Comparison of ENCODE assay signal across 8 cellular contexts in genomic region chr19:52961981-52962380, GRCh38. TPM values are rescaled to one million over a fixed set of nuclear protein-coding genes. Genes with fewer than 3 reads are reported as not detected.
DNase-seq lines count a peak whose midpoint lies in the region; ATAC-seq and TF ChIP-seq lines count a peak whose summit lies in the region.

No MANE protein-coding gene starts in this region.

- H3K9me3 Mint-ChIP-seq in T-helper 1 cell treated with Interleukin-12 subunit alpha and Interleukin-12 subunit beta and Interleukin-4 antibody, amounts not matched to agents 30 μg/mL and 1 μg/mL, for 36 hours = peaks cover 40% of the 10 kb centered on the region
- peaks cover 35% of the 10 kb centered on the region for H3K9me3 Mint-ChIP-seq in activated naive CD8-positive, alpha-beta T cell treated with anti-CD3 and anti-CD28 coated beads for 36 hours

- peak overlapping the region; percentile 79 to 88 for H3K27ac ChIP-seq in thoracic aorta

- H3K27me3 Mint-ChIP-seq in T-helper 1 cell treated with Interleukin-12 subunit alpha and Interleukin-12 subunit beta and Interleukin-4 antibody, amounts not matched to agents 30 μg/mL and 1 μg/mL, for 36 hours (ENCODE audit: low read depth) = no peaks in the 10 kb centered on the region
- H3K27me3 Mint-ChIP-seq in activated naive CD8-positive, alpha-beta T cell treated with anti-CD3 and anti-CD28 coated beads for 36 hours = no peaks in the 10 kb centered on the region

- no peak for TF ChIP-seq CTCF in thoracic aorta (IDR thresholded peaks at IDR 0.05)

- peaks cover 5 to 19% of the 10 kb centered on the region in 2 donors for H3K4me1 ChIP-seq in thoracic aorta (ENCODE audit: control insufficient read depth in 1 of 2, low read depth in 2 of 2)

- peak overlapping the region; percentile 94 for H3K27ac Mint-ChIP-seq in T-helper 1 cell treated with Interleukin-12 subunit alpha and Interleukin-12 subunit beta and Interleukin-4 antibody, amounts not matched to agents 30 μg/mL and 1 μg/mL, for 36 hours
- peak overlapping the region; percentile 94 for H3K27ac Mint-ChIP-seq in activated naive CD8-positive, alpha-beta T cell treated with anti-CD3 and anti-CD28 coated beads for 36 hours

- peak overlapping the region; percentile 84 for H3K4me3 ChIP-seq in thoracic aorta

- H3K4me1 Mint-ChIP-seq in T-helper 1 cell treated with Interleukin-12 subunit alpha and Interleukin-12 subunit beta and Interleukin-4 antibody, amounts not matched to agents 30 μg/mL and 1 μg/mL, for 36 hours (ENCODE audit: low read depth) = peaks cover 26% of the 10 kb centered on the region
- H3K4me1 Mint-ChIP-seq in activated naive CD8-positive, alpha-beta T cell treated with anti-CD3 and anti-CD28 coated beads for 36 hours = peaks cover 19% of the 10 kb centered on the region

- ATAC-seq in thoracic aorta (ENCODE audit: insufficient number of reproducible peaks, low FRiP score, low read depth) (no peak), GM18511 (IDR thresholded peaks at IDR 0.05; ENCODE audit: unreplicated experiment) (no peak), GM21723 (IDR thresholded peaks at IDR 0.05; ENCODE audit: unreplicated experiment) (no peak), HG03196 (IDR thresholded peaks at IDR 0.05; ENCODE audit: unreplicated experiment) (no peak)

- H3K27me3 ChIP-seq in thoracic aorta (replicated peaks; ENCODE audit: insufficient read depth) = no peaks in the 10 kb centered on the region

- peaks cover 20% of the 10 kb centered on the region for H3K36me3 ChIP-seq in thoracic aorta

- H3K9me3 ChIP-seq in thoracic aorta = peaks cover 8% of the 10 kb centered on the region

- DNase-seq in T-helper 1 cell (no peak), kidney glomerular epithelial cell (lab: John Stamatoyannopoulos, UW) (peak; percentile 37), thoracic aorta (ENCODE audit: low spot score) (no peak)
- no peak for DNase-seq in activated naive CD8-positive, alpha-beta T cell treated with anti-CD3 and anti-CD28 coated beads for 36 hours

- H3K4me3 Mint-ChIP-seq in T-helper 1 cell treated with Interleukin-12 subunit alpha and Interleukin-12 subunit beta and Interleukin-4 antibody, amounts not matched to agents 30 μg/mL and 1 μg/mL, for 36 hours = peak overlapping the region; percentile 96
- H3K4me3 Mint-ChIP-seq in activated naive CD8-positive, alpha-beta T cell treated with anti-CD3 and anti-CD28 coated beads for 36 hours = peak overlapping the region; percentile 97

- H3K36me3 Mint-ChIP-seq in T-helper 1 cell treated with Interleukin-12 subunit alpha and Interleukin-12 subunit beta and Interleukin-4 antibody, amounts not matched to agents 30 μg/mL and 1 μg/mL, for 36 hours (ENCODE audit: low read depth) = peaks cover 41% of the 10 kb centered on the region
- peaks cover 58% of the 10 kb centered on the region for H3K36me3 Mint-ChIP-seq in activated naive CD8-positive, alpha-beta T cell treated with anti-CD3 and anti-CD28 coated beads for 36 hours

RNA-seq across cellular contexts. Expression of gene ZNF816, which starts 0.7 kb away (rescaled TPM):
- 10 to 100 TPM; 11.1 to 12.0 TPM for total RNA-seq in activated naive CD8-positive, alpha-beta T cell treated with anti-CD3 and anti-CD28 coated beads for 36 hours
- total RNA-seq in thoracic aorta = 10 to 100 TPM in 1 of 2 donors, 1 to 10 TPM in 1; 6.5 to 13.7 TPM

RNA-seq across cellular contexts. Expression of gene ZNF888, which starts 38.8 kb away (rescaled TPM):
- total RNA-seq in activated naive CD8-positive, alpha-beta T cell treated with anti-CD3 and anti-CD28 coated beads for 36 hours = 1 to 10 TPM; 5.1 to 6.1 TPM
- total RNA-seq in thoracic aorta = 1 to 10 TPM; 1.4 to 2.6 TPM

RNA-seq across cellular contexts. Expression of gene ERVV-1, which starts 51.7 kb away (rescaled TPM):
- total RNA-seq in activated naive CD8-positive, alpha-beta T cell treated with anti-CD3 and anti-CD28 coated beads for 36 hours = not detected
- total RNA-seq in thoracic aorta = not detected
